17 cellular contexts compared by ENCODE assay signal in the genomic region with DNA sequence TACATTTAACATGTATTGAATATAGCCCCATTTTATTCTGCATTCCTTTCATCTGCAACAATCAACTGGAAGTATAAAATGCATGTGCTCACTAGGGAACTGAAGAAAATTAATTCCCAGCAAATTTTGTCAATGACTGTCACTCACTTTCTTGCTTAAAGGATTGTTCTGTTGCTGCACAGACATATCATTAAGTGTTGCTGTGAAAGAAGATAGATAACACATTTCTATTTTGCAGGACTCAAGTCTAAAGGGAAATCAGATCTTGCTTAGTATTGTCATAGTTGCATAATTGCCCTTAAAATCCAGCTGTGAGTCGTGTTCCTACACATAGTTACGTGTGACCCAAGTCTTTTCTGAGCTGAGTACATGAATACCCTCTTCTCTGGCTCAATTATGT.
"Had no signal": no experiment of that assay in that cellular context is flagged by ENCODE, and none has a peak within 500 bp of the region (broad histone marks: within the 10 kb centered on the region; RNA-seq: fewer than 3 reads in every experiment).

No MANE protein-coding gene starts in this region.

- H3K9me3 ChIP-seq: breast epithelium, right lobe of liver, spleen, testis, upper lobe of left lung had no signal

- H3K4me1 ChIP-seq: breast epithelium, right lobe of liver, spleen, testis, upper lobe of left lung had no signal

- H3K36me3 ChIP-seq: breast epithelium, heart left ventricle, right lobe of liver, spleen, upper lobe of left lung had no signal

- H3K27ac ChIP-seq: breast epithelium, heart left ventricle, right lobe of liver, spleen, testis, upper lobe of left lung, VCaP had no signal

- DNase-seq: activated CD4-positive, alpha-beta T cell treated with anti-CD3 and anti-CD28 coated beads for 1 hour; activated CD4-positive, alpha-beta T cell treated with anti-CD3 and anti-CD28 coated beads, Interleukin-2, amount 50 U/mL, for 4 hours; activated naive CD4-positive, alpha-beta T cell treated with Interleukin-2 at 50 U/mL for 16 hours; activated naive CD8-positive, alpha-beta T cell treated with anti-CD3 and anti-CD28 coated beads, Interleukin-2, amount 50 U/mL, for 24 hours; aorta; effector memory CD4-positive, alpha-beta T cell; foreskin melanocyte; heart left ventricle; immature natural killer cell; right lobe of liver; spleen; stimulated activated naive CD8-positive, alpha-beta T cell treated with anti-CD3 and anti-CD28 coated beads, Interleukin-15, amount 100 ng/mL, for 72 hours; testis; upper lobe of left lung had no signal

- ATAC-seq: activated naive CD8-positive, alpha-beta T cell treated with anti-CD3 and anti-CD28 coated beads, Interleukin-2, amount 50 U/mL, for 24 hours; activated T-helper 17 cell treated with anti-CD3 and anti-CD28 coated beads, Interleukin-2, amount 50 U/mL, for 72 hours; heart left ventricle; right lobe of liver; stimulated activated naive CD8-positive, alpha-beta T cell treated with anti-CD3 and anti-CD28 coated beads, Interleukin-15, amount 100 ng/mL, for 72 hours had no signal

- H3K27me3 ChIP-seq: breast epithelium, heart left ventricle, right lobe of liver, spleen, testis, upper lobe of left lung had no signal

- H3K4me3 ChIP-seq: breast epithelium, heart left ventricle, right lobe of liver, spleen, testis, upper lobe of left lung had no signal
